ENCODE assay signal across 11 cellular contexts in the genomic region with DNA sequence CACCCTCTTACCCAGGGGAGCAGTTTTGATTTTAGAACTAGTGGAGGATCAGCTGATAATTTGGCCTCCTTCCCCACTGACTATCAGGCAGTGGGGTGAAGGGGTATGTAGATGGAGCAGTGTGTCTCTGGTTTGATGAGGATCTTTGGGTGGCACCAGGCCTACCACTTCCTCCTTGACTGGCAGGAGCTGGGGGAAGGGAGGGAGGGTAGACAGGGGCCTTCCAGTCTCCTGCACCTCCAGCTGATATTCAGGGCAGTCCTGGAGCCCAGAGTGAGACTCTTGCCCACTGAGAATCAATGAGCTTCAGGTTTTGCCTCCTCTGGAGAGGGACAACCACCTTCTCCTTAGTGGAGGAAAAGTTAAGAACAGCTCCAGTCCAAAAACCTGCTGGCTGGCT. TPM values are rescaled to one million over a fixed set of nuclear protein-coding genes. Genes with fewer than 3 reads are reported as not detected.
DNase-seq lines count a peak whose midpoint lies in the region; TF ChIP-seq lines count a peak whose summit lies in the region.
"Had no signal": no experiment of that assay in that cellular context is flagged by ENCODE, and none has a peak within 500 bp of the region (broad histone marks: within the 10 kb centered on the region; RNA-seq: fewer than 3 reads in every experiment).

No MANE protein-coding gene starts in this region.

- peaks cover 46% of the 10 kb centered on the region for H3K36me3 Mint-ChIP-seq in dendritic cell treated with granulocyte-macrophage colony-stimulating factor and Interleukin-4, amounts not matched to agents 40 ng/mL and 50 ng/mL, for 4 days (ENCODE audit: low read depth)
- peaks cover 39% of the 10 kb centered on the region for H3K36me3 Mint-ChIP-seq in stimulated activated naive CD8-positive, alpha-beta T cell treated with anti-CD3 and anti-CD28 coated beads, Interleukin-15, Interleukin-2, amounts not matched to agents 100 ng/mL and 50 ng/mL, for 24 hours (ENCODE audit: low read depth)
- H3K36me3 Mint-ChIP-seq in Caco-2 (ENCODE audit: insufficient read depth, unreplicated experiment): no peaks in the 10 kb centered on the region

- intact Hi-C loops in dendritic cell treated with granulocyte-macrophage colony-stimulating factor and Interleukin-4, amounts not matched to agents 40 ng/mL and 50 ng/mL, for 4 days (cut with micrococcal nuclease): no loop called here
- intact Hi-C loops in Caco-2 (cut with micrococcal nuclease; ENCODE audit: unreplicated experiment) (no loop called here), A673 (cut with micrococcal nuclease; ENCODE audit: unreplicated experiment) (no loop called here)

- no peak overlapping the region for H3K27ac ChIP-seq in A673 (ENCODE audit: low read depth, low read length, poor library complexity, severe bottlenecking)
- H3K27ac ChIP-seq: SK-N-MC, tibial artery had no signal

- POLR2A ChIA-PET in Caco-2 (lab: Charles Lee): no interaction called here
- POLR2A ChIA-PET in A673 (lab: Charles Lee; ENCODE audit: low non-redundant PET): no interaction called here

- no peaks in the 10 kb centered on the region for H3K9me3 Mint-ChIP-seq in dendritic cell treated with granulocyte-macrophage colony-stimulating factor and Interleukin-4, amounts not matched to agents 40 ng/mL and 50 ng/mL, for 4 days
- H3K9me3 Mint-ChIP-seq in stimulated activated naive CD8-positive, alpha-beta T cell treated with anti-CD3 and anti-CD28 coated beads, Interleukin-15, Interleukin-2, amounts not matched to agents 100 ng/mL and 50 ng/mL, for 24 hours: no peaks in the 10 kb centered on the region
- H3K9me3 Mint-ChIP-seq in Caco-2 (ENCODE audit: unreplicated experiment): no peaks in the 10 kb centered on the region

- peaks cover 74% of the 10 kb centered on the region for H3K4me1 Mint-ChIP-seq in dendritic cell treated with granulocyte-macrophage colony-stimulating factor and Interleukin-4, amounts not matched to agents 40 ng/mL and 50 ng/mL, for 4 days (ENCODE audit: low read depth)
- H3K4me1 Mint-ChIP-seq in stimulated activated naive CD8-positive, alpha-beta T cell treated with anti-CD3 and anti-CD28 coated beads, Interleukin-15, Interleukin-2, amounts not matched to agents 100 ng/mL and 50 ng/mL, for 24 hours (ENCODE audit: low read depth): peaks cover 67% of the 10 kb centered on the region
- peaks cover 7% of the 10 kb centered on the region for H3K4me1 Mint-ChIP-seq in Caco-2 (ENCODE audit: low read depth, unreplicated experiment)

- no peaks in the 10 kb centered on the region for H3K27me3 ChIP-seq in Caco-2 (replicated peaks; ENCODE audit: control insufficient read depth, insufficient read depth, low read length)
- no peaks in the 10 kb centered on the region for H3K27me3 ChIP-seq in A673 (replicated peaks; ENCODE audit: insufficient read depth, low read depth, low read length, poor library complexity)
- H3K27me3 ChIP-seq: tibial artery had no signal

- H3K36me3 ChIP-seq in Caco-2 (ENCODE audit: control insufficient read depth, insufficient read depth, low read length): no peaks in the 10 kb centered on the region; the same call in 1 of the 2 replicates
- H3K36me3 ChIP-seq in A673 (ENCODE audit: insufficient read depth, low read length, poor library complexity, severe bottlenecking): no peaks in the 10 kb centered on the region

- CTCF ChIA-PET in Caco-2 (lab: Charles Lee) (no interaction called here), A673 (lab: Charles Lee) (no interaction called here)

- no peak for TF ChIP-seq CTCF in Caco-2 (IDR thresholded peaks at IDR 0.05; ENCODE audit: insufficient read depth in 1 of 2, low read depth in 1 of 2, low read length in 1 of 2, severe bottlenecking in 1 of 2, unreplicated experiment in 1 of 2)
- no peak for TF ChIP-seq CTCF in A673 (conservative IDR thresholded peaks at IDR 0.05; ENCODE audit: low read depth, low read length)

- no peak overlapping the region for H3K4me3 ChIP-seq in Caco-2 (ENCODE audit: low read depth, low read length)
- no peak overlapping the region for H3K4me3 ChIP-seq in A673 (ENCODE audit: low read depth, low read length, poor library complexity, severe bottlenecking)
- H3K4me3 ChIP-seq: SK-N-MC, tibial artery had no signal

- BruUV-seq in Caco-2 (replicated peaks; lab: Mats Ljungman, UMichigan) (no TSS peak), A673 (replicated peaks; lab: Mats Ljungman, UMichigan) (no TSS peak)

- H3K9me3 ChIP-seq in Caco-2: no peaks in the 10 kb centered on the region
- H3K9me3 ChIP-seq in A673 (ENCODE audit: low read depth, low read length, poor library complexity, severe bottlenecking): no peaks in the 10 kb centered on the region
- H3K9me3 ChIP-seq: tibial artery had no signal

- peak; percentile 36 to 40 for DNase-seq in activated CD4-positive, alpha-beta T cell treated with anti-CD3 and anti-CD28 coated beads for 4 hours
- DNase-seq in activated CD4-positive, alpha-beta T cell treated with anti-CD3 and anti-CD28 coated beads for 1 hour: no peak
- DNase-seq in T-helper 22 cell (ENCODE audit: low read depth): peak; percentile 51
- DNase-seq in mucosa of gallbladder (ENCODE audit: low spot score): no peak
- no peak for DNase-seq in Caco-2
- DNase-seq in A673 (ENCODE audit: low spot score): no peak
- DNase-seq: NCI-H226 had no signal

- peaks cover 5% of the 10 kb centered on the region; the same call in 1 of the 2 replicates for H3K4me1 ChIP-seq in Caco-2
- no peaks in the 10 kb centered on the region for H3K4me1 ChIP-seq in A673 (ENCODE audit: insufficient read depth, low read length, poor library complexity, severe bottlenecking)

- H3K27me3 Mint-ChIP-seq in dendritic cell treated with granulocyte-macrophage colony-stimulating factor and Interleukin-4, amounts not matched to agents 40 ng/mL and 50 ng/mL, for 4 days: no peaks in the 10 kb centered on the region
- H3K27me3 Mint-ChIP-seq in stimulated activated naive CD8-positive, alpha-beta T cell treated with anti-CD3 and anti-CD28 coated beads, Interleukin-15, Interleukin-2, amounts not matched to agents 100 ng/mL and 50 ng/mL, for 24 hours: no peaks in the 10 kb centered on the region
- H3K27me3 Mint-ChIP-seq in Caco-2 (ENCODE audit: insufficient read depth, unreplicated experiment): no peaks in the 10 kb centered on the region

- H3K4me3 Mint-ChIP-seq in dendritic cell treated with granulocyte-macrophage colony-stimulating factor and Interleukin-4, amounts not matched to agents 40 ng/mL and 50 ng/mL, for 4 days: peak overlapping the region; percentile 79
- peak overlapping the region; percentile 92 for H3K4me3 Mint-ChIP-seq in stimulated activated naive CD8-positive, alpha-beta T cell treated with anti-CD3 and anti-CD28 coated beads, Interleukin-15, Interleukin-2, amounts not matched to agents 100 ng/mL and 50 ng/mL, for 24 hours
- H3K4me3 Mint-ChIP-seq in Caco-2 (ENCODE audit: unreplicated experiment): no peak overlapping the region

- H3K27ac Mint-ChIP-seq in dendritic cell treated with granulocyte-macrophage colony-stimulating factor and Interleukin-4, amounts not matched to agents 40 ng/mL and 50 ng/mL, for 4 days: peak overlapping the region; percentile 78
- H3K27ac Mint-ChIP-seq in stimulated activated naive CD8-positive, alpha-beta T cell treated with anti-CD3 and anti-CD28 coated beads, Interleukin-15, Interleukin-2, amounts not matched to agents 100 ng/mL and 50 ng/mL, for 24 hours: peak overlapping the region; percentile 97
- no peak overlapping the region for H3K27ac Mint-ChIP-seq in Caco-2 (ENCODE audit: unreplicated experiment)

RNA-seq across cellular contexts. Expression of a gene that starts 3.2 kb away (rescaled TPM):
- total RNA-seq in mucosa of gallbladder (19.5 TPM), Caco-2 (2022) (5.6 and 5.7 TPM in 2 replicates), A673 (2021) (0.37 and 0.44 TPM in 2 replicates)

RNA-seq across cellular contexts. Expression of a gene that starts 41.3 kb away (rescaled TPM):
- total RNA-seq in mucosa of gallbladder: 38.3 TPM
- 22.7 and 24.6 TPM in 2 replicates for total RNA-seq in Caco-2 (2022)
- total RNA-seq in A673 (2021): 28.7 and 36.0 TPM in 2 replicates

RNA-seq across cellular contexts. Expression of a gene that starts 41.5 kb away (rescaled TPM):
- total RNA-seq in mucosa of gallbladder (27.9 TPM), Caco-2 (2022) (11.3 and 12.0 TPM in 2 replicates), A673 (2021) (13.8 and 15.4 TPM in 2 replicates)

Comparison
In these comparisons a context has a peak if more than half of its experiments do, and no peak if none do; other contexts are left out.
1. DNase-seq: peak in activated CD4-positive, alpha-beta T cell treated with anti-CD3 and anti-CD28 coated beads for 4 hours (2 of 2) and T-helper 22 cell (single experiment); none in activated CD4-positive, alpha-beta T cell treated with anti-CD3 and anti-CD28 coated beads for 1 hour (single experiment), mucosa of gallbladder (single experiment), Caco-2 (0 of 2) and A673 (single experiment).